In the genomic region with DNA sequence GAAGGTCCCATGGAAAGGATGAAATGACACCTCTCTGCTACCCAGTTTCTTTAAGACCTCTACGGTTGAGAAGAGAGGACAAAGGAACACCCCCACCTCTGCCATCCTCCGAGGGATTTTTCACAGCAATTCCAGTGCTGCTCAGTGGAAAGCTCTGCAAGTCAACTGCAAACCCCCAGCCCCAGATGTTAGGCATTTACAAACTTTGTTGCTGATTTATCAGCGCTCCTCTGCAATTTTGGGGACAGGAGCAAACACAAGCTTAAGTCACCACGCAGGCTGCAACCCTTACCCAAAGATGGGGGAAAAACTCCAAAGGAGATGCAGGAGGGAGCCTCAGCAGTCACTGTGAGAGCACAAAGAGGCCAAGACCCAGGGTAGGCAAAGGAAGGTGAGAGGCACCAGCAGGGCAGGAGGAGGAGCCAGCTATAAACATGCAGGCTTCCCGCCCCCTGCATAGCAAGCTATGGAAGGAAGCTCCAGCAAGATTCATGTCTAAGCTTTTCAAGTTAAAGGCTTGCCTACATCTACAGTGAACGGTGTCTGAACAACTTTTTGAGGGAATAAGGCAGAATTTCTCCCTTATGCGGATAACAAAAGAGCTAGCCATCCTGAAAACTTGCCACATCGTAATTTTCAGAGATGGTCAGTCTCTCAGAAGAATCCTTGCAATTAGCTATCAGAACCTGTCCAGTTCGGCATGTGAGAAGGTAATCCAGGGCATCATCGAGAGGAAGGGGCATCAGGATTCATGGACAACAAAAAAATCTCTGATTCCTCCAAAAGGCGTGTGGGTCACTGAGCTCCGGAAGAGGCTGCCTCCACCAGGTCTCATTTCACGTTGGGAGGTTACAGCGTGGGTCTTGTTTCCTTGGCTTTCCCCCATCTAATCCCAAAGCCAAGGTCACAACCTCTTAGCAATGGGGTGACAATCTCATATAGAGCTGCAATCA, we compare ENCODE assay signal across 8 cellular contexts. TPM values are rescaled to one million over a fixed set of nuclear protein-coding genes. Genes with fewer than 3 reads are reported as not detected.
DNase-seq lines count a peak whose midpoint lies in the region; ATAC-seq and TF ChIP-seq lines count a peak whose summit lies in the region.

No MANE protein-coding gene starts in this region.

- H3K27me3 ChIP-seq in heart left ventricle: no peaks in the 10 kb centered on the region
- H3K27me3 ChIP-seq in lower lobe of right lung (ENCODE audit: low read depth): no peaks in the 10 kb centered on the region
- no peaks in the 10 kb centered on the region for H3K27me3 ChIP-seq in upper lobe of right lung

- ATAC-seq in heart left ventricle: no peak
- no peak for ATAC-seq in Right ventricle myocardium superior (ENCODE audit: poor library complexity)
- ATAC-seq in activated naive CD8-positive, alpha-beta T cell treated with anti-CD3 and anti-CD28 coated beads, Interleukin-2, amount 10 ng/mL, durations not matched to agents 7 days and 5 days (ENCODE audit: low read depth): peak; percentile 15
- ATAC-seq in lower lobe of right lung: no peak
- ATAC-seq in upper lobe of right lung: no peak
- no peak for ATAC-seq in HG02798 (IDR thresholded peaks at IDR 0.05; ENCODE audit: poor library complexity, unreplicated experiment)
- ATAC-seq in GM18517 (IDR thresholded peaks at IDR 0.05; ENCODE audit: unreplicated experiment): no peak

- H3K27ac ChIP-seq in heart left ventricle (peak overlapping the region in 11 of 12 donors; percentile 7 to 100 (median 99)), lower lobe of right lung (peak overlapping the region; percentile 99), upper lobe of right lung (peak overlapping the region; percentile 100)

- H3K27ac Mint-ChIP-seq in activated naive CD8-positive, alpha-beta T cell treated with anti-CD3 and anti-CD28 coated beads, Interleukin-2, amount 10 ng/mL, durations not matched to agents 7 days and 5 days: peak overlapping the region; percentile 27

- no peaks in the 10 kb centered on the region for H3K9me3 ChIP-seq in heart left ventricle
- no peaks in the 10 kb centered on the region for H3K9me3 ChIP-seq in lower lobe of right lung
- no peaks in the 10 kb centered on the region for H3K9me3 ChIP-seq in upper lobe of right lung

- peaks cover 5% of the 10 kb centered on the region for H3K36me3 Mint-ChIP-seq in activated naive CD8-positive, alpha-beta T cell treated with anti-CD3 and anti-CD28 coated beads, Interleukin-2, amount 10 ng/mL, durations not matched to agents 7 days and 5 days

- intact Hi-C loops in heart left ventricle (cut with DNase I) (no loop called here), Right ventricle myocardium superior (cut with DNase I) (no loop called here), lower lobe of right lung (cut with DNase I) (no loop called here), upper lobe of right lung (cut with DNase I) (no loop called here)

- H3K36me3 ChIP-seq in heart left ventricle: peaks cover 0 to 6% (median 0%) of the 10 kb centered on the region in 9 donors
- peaks cover 8% of the 10 kb centered on the region for H3K36me3 ChIP-seq in lower lobe of right lung
- no peaks in the 10 kb centered on the region for H3K36me3 ChIP-seq in upper lobe of right lung

- peaks cover 44 to 77% (median 72%) of the 10 kb centered on the region in 12 donors for H3K4me1 ChIP-seq in heart left ventricle
- peaks cover 73% of the 10 kb centered on the region for H3K4me1 ChIP-seq in lower lobe of right lung
- H3K4me1 ChIP-seq in upper lobe of right lung: peaks cover 71% of the 10 kb centered on the region

- peak overlapping the region; percentile 89 for H3K4me3 Mint-ChIP-seq in activated naive CD8-positive, alpha-beta T cell treated with anti-CD3 and anti-CD28 coated beads, Interleukin-2, amount 10 ng/mL, durations not matched to agents 7 days and 5 days

- WGBS in heart left ventricle, 4 donors: 22 to 28% (median 24%) methylated on average over 14 of the region's 14 CpGs

- H3K4me3 ChIP-seq in heart left ventricle: peak overlapping the region in 9 of 12 donors; percentile 72 to 100 (median 96)
- peak overlapping the region; percentile 100 for H3K4me3 ChIP-seq in lower lobe of right lung
- H3K4me3 ChIP-seq in upper lobe of right lung: peak overlapping the region; percentile 99

- no peak for DNase-seq in heart left ventricle
- no peak for DNase-seq in Right ventricle myocardium superior
- DNase-seq in activated naive CD8-positive, alpha-beta T cell treated with anti-CD3 and anti-CD28 coated beads, Interleukin-2, amount 10 ng/mL, durations not matched to agents 7 days and 5 days: no peak
- DNase-seq in lower lobe of right lung: no peak
- no peak for DNase-seq in upper lobe of right lung
- no peak for DNase-seq in C1 segment of cervical spinal cord (lab: John Stamatoyannopoulos, UW)

- peaks cover 62% of the 10 kb centered on the region for H3K4me1 Mint-ChIP-seq in activated naive CD8-positive, alpha-beta T cell treated with anti-CD3 and anti-CD28 coated beads, Interleukin-2, amount 10 ng/mL, durations not matched to agents 7 days and 5 days

- POLR2A ChIA-PET in activated naive CD8-positive, alpha-beta T cell treated with anti-CD3 and anti-CD28 coated beads, Interleukin-2, amount 10 ng/mL, durations not matched to agents 7 days and 5 days (lab: Charles Lee): interaction anchor here (0.6 to 0.8 kb wide), 3 partner anchors 10 to 60 kb away, joined by 3 to 5 read pairs (median 5); partner anchors contain the start of gene TSFM

- no peaks in the 10 kb centered on the region for H3K9me3 Mint-ChIP-seq in activated naive CD8-positive, alpha-beta T cell treated with anti-CD3 and anti-CD28 coated beads, Interleukin-2, amount 10 ng/mL, durations not matched to agents 7 days and 5 days

- no peak for TF ChIP-seq POLR2A in heart left ventricle (IDR thresholded peaks at IDR 0.05)

- no peaks in the 10 kb centered on the region for H3K27me3 Mint-ChIP-seq in activated naive CD8-positive, alpha-beta T cell treated with anti-CD3 and anti-CD28 coated beads, Interleukin-2, amount 10 ng/mL, durations not matched to agents 7 days and 5 days

- TF ChIP-seq CTCF in heart left ventricle (IDR thresholded peaks at IDR 0.05) (no peak), lower lobe of right lung (IDR thresholded peaks at IDR 0.05) (no peak), upper lobe of right lung (IDR thresholded peaks at IDR 0.05) (no peak)

RNA-seq across cellular contexts. Expression of gene CTDSP2, which starts 3.9 kb away (rescaled TPM):
- total RNA-seq in heart left ventricle (100 to 1,000 TPM in 3 of 9 donors, 10 to 100 TPM in 6; 69.9 to 191 (median 89.3) TPM), Right ventricle myocardium superior (99.5 TPM), lower lobe of right lung (220 TPM), upper lobe of right lung (217 TPM)
- 10 to 100 TPM; 28.0 to 68.4 TPM for polyA plus RNA-seq in heart left ventricle
- total RNA-seq in activated naive CD8-positive, alpha-beta T cell treated with anti-CD3 and anti-CD28 coated beads, Interleukin-2, amount 10 ng/mL, durations not matched to agents 7 days and 5 days: 100 to 1,000 TPM; 161 TPM

RNA-seq across cellular contexts. Expression of gene AVIL, which starts 24.1 kb away (rescaled TPM):
- 1 to 10 TPM; 1.3 to 6.2 (median 2.4) TPM for total RNA-seq in heart left ventricle
- 1 to 10 TPM; 1.9 to 2.1 TPM for polyA plus RNA-seq in heart left ventricle
- 2.1 TPM for total RNA-seq in Right ventricle myocardium superior
- 1 to 10 TPM; 5.0 to 7.1 TPM for total RNA-seq in activated naive CD8-positive, alpha-beta T cell treated with anti-CD3 and anti-CD28 coated beads, Interleukin-2, amount 10 ng/mL, durations not matched to agents 7 days and 5 days
- total RNA-seq in lower lobe of right lung: 10.8 TPM
- 11.3 TPM for total RNA-seq in upper lobe of right lung
